In the genomic region with DNA sequence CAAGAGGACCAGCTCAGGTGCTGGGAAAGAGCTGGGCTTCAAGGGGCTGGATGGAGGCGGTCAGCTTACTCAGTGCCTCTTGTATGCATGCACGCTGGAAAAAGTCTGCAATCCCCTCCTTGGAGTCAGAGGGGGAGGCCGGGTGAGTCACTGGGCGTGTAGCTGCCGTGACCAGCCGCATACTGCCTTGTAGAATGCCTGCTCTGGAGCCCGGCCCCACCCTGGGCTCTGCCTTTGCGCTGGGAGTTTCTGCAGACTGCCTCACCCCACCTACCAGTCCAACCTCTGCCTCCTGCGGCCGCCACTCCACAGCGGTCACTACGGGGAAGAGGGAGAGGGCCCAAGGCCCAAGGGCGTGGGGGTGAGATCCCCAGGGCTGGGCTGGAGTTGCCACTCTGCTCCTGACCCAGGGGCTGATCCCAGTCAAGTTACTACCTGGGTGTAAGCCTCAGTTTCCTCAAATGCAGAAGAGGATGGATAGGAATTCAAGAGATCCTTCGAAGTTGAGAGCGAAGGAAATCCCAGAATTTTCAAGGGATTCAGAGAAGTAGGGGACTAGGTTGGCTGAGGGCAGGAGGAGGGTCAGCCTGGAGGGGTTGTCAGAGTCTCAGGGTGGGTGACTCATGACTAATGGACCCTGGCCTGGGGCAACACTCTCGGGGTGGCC, we compare ENCODE assay signal across 11 cellular contexts. TPM values are rescaled to one million over a fixed set of nuclear protein-coding genes. Genes with fewer than 3 reads are reported as not detected.
DNase-seq lines count a peak whose midpoint lies in the region; ATAC-seq, FAIRE-seq and TF ChIP-seq lines count a peak whose summit lies in the region.
"Had no signal": no experiment of that assay in that cellular context is flagged by ENCODE, and none has a peak within 500 bp of the region (broad histone marks: within the 10 kb centered on the region; RNA-seq: fewer than 3 reads in every experiment).

No MANE protein-coding gene starts in this region.

- H3K4me3 ChIP-seq in coronary artery (peak overlapping the region; percentile 82), lower lobe of right lung (no peak overlapping the region), uterus (peak overlapping the region in 1 of 2 donors; percentile 17)

- intact Hi-C loops in lower lobe of right lung (cut with DNase I), result no loop called here
- intact Hi-C loops in uterus (cut with DNase I; ENCODE audit: low total_unique reads), result no loop called here

- FAIRE-seq in GM12892 (lab: Jason Lieb, UNC), result no peak

- no peak for TF ChIP-seq CTCF in coronary artery (IDR thresholded peaks at IDR 0.05)
- TF ChIP-seq CTCF in lower lobe of right lung (IDR thresholded peaks at IDR 0.05), result no peak
- TF ChIP-seq CTCF in uterus (IDR thresholded peaks at IDR 0.05), result no peak

- peaks cover 40% of the 10 kb centered on the region for H3K4me1 ChIP-seq in lower lobe of right lung
- peaks cover 0 to 29% of the 10 kb centered on the region in 2 donors for H3K4me1 ChIP-seq in uterus

- DNase-seq in NCI-H146 (lab: John Stamatoyannopoulos, UW) (peak; percentile 24), NCI-H146 treated with DMSO at 0.1 percent for 48 hours (lab: John Stamatoyannopoulos, UW; ENCODE audit: unreplicated experiment) (no peak), coronary artery (ENCODE audit: low spot score) (peak; percentile 97), lower lobe of right lung (peak; percentile 49), uterus (peak; percentile 90 to 96), NCI-H748 treated with DMSO at 0.1 percent for 48 hours (lab: John Stamatoyannopoulos, UW) (no peak), GM12892 (ENCODE audit: insufficient read length) (no peak)

- H3K27me3 ChIP-seq in lower lobe of right lung (ENCODE audit: low read depth), result peaks cover 51% of the 10 kb centered on the region
- H3K27me3 ChIP-seq in uterus, result no peaks in the 10 kb centered on the region

- H3K27ac ChIP-seq in coronary artery, result peak overlapping the region; percentile 92 to 97
- peak overlapping the region; percentile 69 for H3K27ac ChIP-seq in lower lobe of right lung
- H3K27ac ChIP-seq in uterus, result peak overlapping the region; percentile 97 to 99
- H3K27ac ChIP-seq: 22Rv1 had no signal

- no peaks in the 10 kb centered on the region for H3K9me3 ChIP-seq in lower lobe of right lung
- no peaks in the 10 kb centered on the region for H3K9me3 ChIP-seq in uterus

- TF ChIP-seq POLR2A in uterus (IDR thresholded peaks at IDR 0.05) (peak; percentile 45 to 61), GM12892 (IDR thresholded peaks at IDR 0.05; ENCODE audit: low read depth, low read length) (no peak)

- peak; percentile 16 to 61 for ATAC-seq in lower lobe of right lung
- no peak for ATAC-seq in GM18858 (IDR thresholded peaks at IDR 0.05; ENCODE audit: unreplicated experiment)

- peaks cover 17% of the 10 kb centered on the region for H3K36me3 ChIP-seq in lower lobe of right lung
- no peaks in the 10 kb centered on the region for H3K36me3 ChIP-seq in uterus

RNA-seq across cellular contexts. Expression of gene MRGPRF, which starts 4.1 kb away (rescaled TPM):
- 11.5 TPM for total RNA-seq in lower lobe of right lung
- 100 to 1,000 TPM in 1 of 4 donors, 10 to 100 TPM in 3; 52.6 to 173 (median 75.0) TPM for total RNA-seq in uterus
- not detected for polyA plus RNA-seq in GM12892 (2012; ENCODE audit: missing spikeins)
- total RNA-seq: activated CD8-positive, alpha-beta memory T cell treated with anti-CD3 and anti-CD28 coated beads for 36 hours had no signal

RNA-seq across cellular contexts. Expression of gene MRGPRD, which starts 28.1 kb away (rescaled TPM):
- total RNA-seq in lower lobe of right lung (not detected), uterus (under 1 TPM in 1 of 4 donors, not detected in 3; 0.41 TPM)
- polyA plus RNA-seq in GM12892 (2012; ENCODE audit: missing spikeins), result not detected
- total RNA-seq: activated CD8-positive, alpha-beta memory T cell treated with anti-CD3 and anti-CD28 coated beads for 36 hours; mononuclear cell had no signal

RNA-seq across cellular contexts. Expression of gene TPCN2, which starts 39.8 kb away (rescaled TPM):
- total RNA-seq in lower lobe of right lung (18.2 TPM), uterus (10 to 100 TPM in 3 of 4 donors, 1 to 10 TPM in 1; 5.6 to 54.6 (median 17.7) TPM)
- 14.3 TPM for polyA plus RNA-seq in GM12892 (2012; ENCODE audit: missing spikeins)

Comparison
In these comparisons a context has a peak if more than half of its experiments do, and no peak if none do; other contexts are left out.
1. DNase-seq: peak in NCI-H146 (single experiment), coronary artery (single experiment), lower lobe of right lung (single experiment) and uterus (2 of 2); none in NCI-H146 treated with DMSO at 0.1 percent for 48 hours (single experiment), NCI-H748 treated with DMSO at 0.1 percent for 48 hours (single experiment) and GM12892 (single experiment).
2. Peak in every context shown above with its lines, with median percentiles within 50 percentile points of each other: H3K27ac ChIP-seq.